In genomic region chr7:140693849-140694248, GRCh38 we compare ENCODE assay signal across 9 cellular contexts. TPM values are rescaled to one million over a fixed set of nuclear protein-coding genes. Genes with fewer than 3 reads are reported as not detected.
"Had no signal": no experiment of that assay in that cellular context is flagged by ENCODE, and none has a peak within 500 bp of the region (broad histone marks: within the 10 kb centered on the region; RNA-seq: fewer than 3 reads in every experiment).

No MANE protein-coding gene starts in this region.

RNA-seq across cellular contexts. Expression of gene DENND2A, which starts 53.2 kb away (rescaled TPM):
- total RNA-seq: activated CD4-positive, alpha-beta memory T cell treated with anti-CD3 and anti-CD28 coated beads, Interleukin-2, amount 10 ng/mL, durations not matched to agents 7 days and 5 days; activated CD4-positive, alpha-beta T cell treated with anti-CD3 and anti-CD28 coated beads for 36 hours; activated CD4-positive, alpha-beta T cell treated with anti-CD3 and anti-CD28 coated beads, Interleukin-2, amount 10 ng/mL, durations not matched to agents 7 days and 5 days; activated CD8-positive, alpha-beta T cell treated with anti-CD3 and anti-CD28 coated beads, Interleukin-2, amount 10 ng/mL, durations not matched to agents 7 days and 5 days; activated naive CD4-positive, alpha-beta T cell treated with anti-CD3 and anti-CD28 coated beads for 36 hours; activated naive CD4-positive, alpha-beta T cell treated with anti-CD3 and anti-CD28 coated beads, Interleukin-2, amount 50 U/mL, for 72 hours; activated naive CD8-positive, alpha-beta T cell treated with anti-CD3 and anti-CD28 coated beads for 36 hours; activated T-helper 2 cell treated with anti-CD3 and anti-CD28 coated beads, Interferon-gamma antibody, Interleukin-2, Interleukin-4, amounts not matched to agents 10 μg/mL and 5 μg/mL and 100 μg/mL, durations not matched to agents 14 hours and 24 hours and 36 hours; T-helper 2 cell treated with Interferon-gamma antibody and Interleukin-4, amounts not matched to agents 100 ng/mL and 5 ng/mL, for 36 hours had no signal
